ENCODE assay signal across 1 cellular context in genomic region chr10:73809061-73809818, GRCh38.
TF ChIP-seq lines count a peak whose summit lies in the region.

No MANE protein-coding gene starts in this region.

TF ChIP-seq in HCT116, 20 proteins besides CTCF, POLR2A, EP300 and RAD21 (continued from another document):
- TF ChIP-seq REST (IDR thresholded peaks at IDR 0.05; ENCODE audit: low read depth) = no peak
- TF ChIP-seq ZFX (IDR thresholded peaks at IDR 0.05) = no peak
- TF ChIP-seq SP1 (IDR thresholded peaks at IDR 0.05; ENCODE audit: low read depth) = no peak
- no peak for TF ChIP-seq CBX3 (IDR thresholded peaks at IDR 0.05; ENCODE audit: low read depth)
- no peak for TF ChIP-seq ELF1 (IDR thresholded peaks at IDR 0.05; ENCODE audit: borderline replicate concordance, low read depth)
- TF ChIP-seq POLR2AphosphoS5 (IDR thresholded peaks at IDR 0.05; ENCODE audit: low read depth, low read length) = no peak
- TF ChIP-seq CEBPB (IDR thresholded peaks at IDR 0.05; ENCODE audit: low read depth) = no peak
- TF ChIP-seq ZBTB33 (IDR thresholded peaks at IDR 0.05; ENCODE audit: extremely low read depth, insufficient replicate concordance, low read length) = no peak
- no peak for TF ChIP-seq MAX (IDR thresholded peaks at IDR 0.05)
- TF ChIP-seq ATF3 (IDR thresholded peaks at IDR 0.05) = no peak
